ENCODE assay signal across 17 cellular contexts in the genomic region with DNA sequence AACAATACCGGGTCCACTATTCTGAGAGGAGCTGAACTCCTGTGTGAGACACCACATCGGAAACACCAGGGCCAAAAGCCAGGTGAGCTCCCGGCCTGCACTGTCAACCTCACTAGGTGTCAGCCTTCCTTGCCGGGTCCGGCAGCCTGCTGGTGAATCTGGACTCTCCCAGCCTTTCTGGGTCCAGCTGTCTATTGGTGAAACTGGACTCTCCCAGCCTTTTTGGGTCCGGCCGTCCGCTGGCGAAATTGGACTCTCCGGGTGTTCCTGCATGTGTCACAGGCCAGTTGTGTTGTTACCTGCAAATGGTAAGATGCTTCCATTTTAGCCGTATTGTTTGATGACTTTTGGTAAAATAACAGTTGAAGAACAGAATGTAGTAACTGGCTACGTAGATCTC.
DNase-seq lines count a peak whose midpoint lies in the region; TF ChIP-seq lines count a peak whose summit lies in the region.
"Had no signal": no experiment of that assay in that cellular context is flagged by ENCODE, and none has a peak within 500 bp of the region (broad histone marks: within the 10 kb centered on the region; RNA-seq: fewer than 3 reads in every experiment).

No MANE protein-coding gene starts in this region.

- intact Hi-C loops in sigmoid colon (cut with DNase I): no loop called here
- intact Hi-C loops in activated naive CD4-positive, alpha-beta T cell treated with anti-CD3 and anti-CD28 coated beads for 36 hours (cut with micrococcal nuclease): no loop called here

- H3K4me1 ChIP-seq in sigmoid colon: no peaks in the 10 kb centered on the region
- H3K4me1 ChIP-seq: A549, Caco-2 had no signal

- no peaks in the 10 kb centered on the region for H3K9me3 ChIP-seq in sigmoid colon
- H3K9me3 ChIP-seq: A549, Caco-2 had no signal

- no peak for TF ChIP-seq EP300 in sigmoid colon (IDR thresholded peaks at IDR 0.05)

- H3K4me3 ChIP-seq in sigmoid colon: no peak overlapping the region
- H3K4me3 ChIP-seq: A549; BLaER1 treated with 17β-estradiol and CSF1 and Interleukin-3, amounts not matched to agents 10 nM and 100 nM had no signal

- no peaks in the 10 kb centered on the region for H3K27me3 Mint-ChIP-seq in osteocyte (ENCODE audit: unreplicated experiment)
- H3K27me3 Mint-ChIP-seq in activated naive CD4-positive, alpha-beta T cell treated with anti-CD3 and anti-CD28 coated beads for 36 hours (ENCODE audit: low read depth): no peaks in the 10 kb centered on the region
- H3K27me3 Mint-ChIP-seq: B cell; CD4-positive, alpha-beta T cell had no signal

- no peaks in the 10 kb centered on the region for H3K27me3 ChIP-seq in sigmoid colon
- H3K27me3 ChIP-seq: BLaER1 treated with 17β-estradiol and CSF1 and Interleukin-3, amounts not matched to agents 10 nM and 100 nM had no signal

- no peak for TF ChIP-seq CTCF in osteocyte (IDR thresholded peaks at IDR 0.05)
- TF ChIP-seq CTCF in sigmoid colon (IDR thresholded peaks at IDR 0.05): no peak
- TF ChIP-seq CTCF in GM13976 (IDR thresholded peaks at IDR 0.05; ENCODE audit: borderline replicate concordance, control extremely low read depth, extremely low read depth, insufficient read depth, missing control alignments): no peak

- H3K4me1 Mint-ChIP-seq in osteocyte (ENCODE audit: unreplicated experiment): no peaks in the 10 kb centered on the region
- no peaks in the 10 kb centered on the region for H3K4me1 Mint-ChIP-seq in activated naive CD4-positive, alpha-beta T cell treated with anti-CD3 and anti-CD28 coated beads for 36 hours (ENCODE audit: low read depth)
- H3K4me1 Mint-ChIP-seq: B cell had no signal

- H3K27ac Mint-ChIP-seq in osteocyte (ENCODE audit: unreplicated experiment): no peak overlapping the region
- no peak overlapping the region for H3K27ac Mint-ChIP-seq in activated naive CD4-positive, alpha-beta T cell treated with anti-CD3 and anti-CD28 coated beads for 36 hours
- H3K27ac Mint-ChIP-seq: B cell; CD4-positive, alpha-beta T cell; CD8-positive, alpha-beta T cell had no signal

- no peak overlapping the region for H3K27ac ChIP-seq in sigmoid colon
- H3K27ac ChIP-seq: 22Rv1; A549; BLaER1 treated with 17β-estradiol and CSF1 and Interleukin-3, amounts not matched to agents 10 nM and 100 nM; C4-2B had no signal

- CTCF ChIA-PET in activated naive CD4-positive, alpha-beta T cell treated with anti-CD3 and anti-CD28 coated beads for 36 hours (lab: Charles Lee): no interaction called here

- in situ Hi-C loops in GM13976 (cut with MboI; ENCODE audit: low sequenced_read_pairs, unreplicated experiment): no loop called here

- no peak overlapping the region for H3K4me3 Mint-ChIP-seq in osteocyte (ENCODE audit: unreplicated experiment)
- H3K4me3 Mint-ChIP-seq in activated naive CD4-positive, alpha-beta T cell treated with anti-CD3 and anti-CD28 coated beads for 36 hours: no peak overlapping the region
- H3K4me3 Mint-ChIP-seq: B cell; CD4-positive, alpha-beta T cell; CD8-positive, alpha-beta T cell had no signal

- WGBS in sigmoid colon, 2 donors: 93 to 96% methylated on average over 12 of the region's 12 CpGs

- no peaks in the 10 kb centered on the region for H3K36me3 Mint-ChIP-seq in osteocyte (ENCODE audit: unreplicated experiment)
- H3K36me3 Mint-ChIP-seq in activated naive CD4-positive, alpha-beta T cell treated with anti-CD3 and anti-CD28 coated beads for 36 hours (ENCODE audit: low read depth): no peaks in the 10 kb centered on the region
- H3K36me3 Mint-ChIP-seq: CD8-positive, alpha-beta T cell had no signal

- no peaks in the 10 kb centered on the region for H3K36me3 ChIP-seq in sigmoid colon
- H3K36me3 ChIP-seq: BLaER1 treated with 17β-estradiol and CSF1 and Interleukin-3, amounts not matched to agents 10 nM and 100 nM had no signal

- no peak for TF ChIP-seq POLR2A in sigmoid colon (IDR thresholded peaks at IDR 0.05)

- peaks cover 26% of the 10 kb centered on the region for H3K9me3 Mint-ChIP-seq in osteocyte (ENCODE audit: unreplicated experiment)
- peaks cover 11% of the 10 kb centered on the region for H3K9me3 Mint-ChIP-seq in activated naive CD4-positive, alpha-beta T cell treated with anti-CD3 and anti-CD28 coated beads for 36 hours

- DNase-seq in T1000 (lab: John Stamatoyannopoulos, UW): peak; percentile 15
- peak; percentile 80 for DNase-seq in osteocyte (ENCODE audit: extremely low spot score, unreplicated experiment)
- peak; percentile 47 for DNase-seq in sigmoid colon
- DNase-seq in GM13976 (ENCODE audit: low spot score): no peak
- no peak for DNase-seq in activated naive CD4-positive, alpha-beta T cell treated with anti-CD3 and anti-CD28 coated beads for 36 hours
- DNase-seq: AML-193; Caco-2; Calu3; CD4-positive, alpha-beta T cell; CD8-positive, alpha-beta T cell; DMS79 treated with DMSO at 0.1 percent for 48 hours; GF-D8 had no signal

Comparison
In these comparisons a context has a peak if more than half of its experiments do, and no peak if none do; other contexts are left out.
1. DNase-seq: peak in T1000 (single experiment), osteocyte (single experiment) and sigmoid colon (single experiment); none in GM13976 (single experiment) and activated naive CD4-positive, alpha-beta T cell treated with anti-CD3 and anti-CD28 coated beads for 36 hours (single experiment).